In the genomic region with DNA sequence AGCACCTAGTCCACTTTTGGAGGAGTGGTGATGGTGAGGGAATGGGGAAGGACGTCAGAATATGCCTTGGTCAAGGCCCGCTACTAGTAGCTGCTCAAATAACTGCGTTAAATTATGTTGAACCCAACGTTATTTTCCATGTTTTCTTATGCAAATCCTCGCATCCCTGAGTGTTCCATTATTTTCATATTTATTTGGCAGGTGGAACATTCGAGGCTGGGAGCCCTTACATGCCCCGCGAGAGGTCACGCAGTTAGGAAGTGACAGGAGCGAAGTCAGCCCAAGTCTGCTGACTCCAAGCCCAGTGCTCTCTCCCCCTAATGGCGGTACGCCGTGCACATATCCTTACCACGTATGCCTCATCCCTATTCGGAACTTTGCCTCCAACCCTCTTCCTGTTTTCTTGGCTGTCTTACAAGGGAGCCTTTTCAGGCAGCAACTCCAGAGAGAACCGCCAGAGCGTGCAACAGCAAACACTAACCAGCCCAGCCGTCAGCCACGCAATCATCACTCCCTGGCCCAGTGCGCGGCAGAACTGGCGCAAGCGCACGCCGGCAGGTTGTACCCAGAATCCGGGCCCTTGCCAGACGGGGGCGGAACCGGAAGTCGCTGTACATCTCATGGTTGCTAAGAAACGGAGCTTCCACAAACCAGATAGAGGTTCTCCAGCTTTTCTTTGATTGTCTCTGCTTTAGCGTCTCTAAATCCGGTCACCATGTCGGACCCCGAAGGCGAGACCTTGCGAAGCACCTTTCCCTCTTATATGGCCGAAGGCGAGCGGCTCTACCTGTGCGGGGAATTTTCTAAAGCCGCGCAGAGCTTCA, we compare ENCODE assay signal across 8 cellular contexts. TPM values are rescaled to one million over a fixed set of nuclear protein-coding genes. Genes with fewer than 3 reads are reported as not detected.
A peak's percentile ranks its signal among the peaks of the same experiment; 100 is the strongest.
DNase-seq lines count a peak whose midpoint lies in the region; ATAC-seq and TF ChIP-seq lines count a peak whose summit lies in the region.

A gene with protein sequence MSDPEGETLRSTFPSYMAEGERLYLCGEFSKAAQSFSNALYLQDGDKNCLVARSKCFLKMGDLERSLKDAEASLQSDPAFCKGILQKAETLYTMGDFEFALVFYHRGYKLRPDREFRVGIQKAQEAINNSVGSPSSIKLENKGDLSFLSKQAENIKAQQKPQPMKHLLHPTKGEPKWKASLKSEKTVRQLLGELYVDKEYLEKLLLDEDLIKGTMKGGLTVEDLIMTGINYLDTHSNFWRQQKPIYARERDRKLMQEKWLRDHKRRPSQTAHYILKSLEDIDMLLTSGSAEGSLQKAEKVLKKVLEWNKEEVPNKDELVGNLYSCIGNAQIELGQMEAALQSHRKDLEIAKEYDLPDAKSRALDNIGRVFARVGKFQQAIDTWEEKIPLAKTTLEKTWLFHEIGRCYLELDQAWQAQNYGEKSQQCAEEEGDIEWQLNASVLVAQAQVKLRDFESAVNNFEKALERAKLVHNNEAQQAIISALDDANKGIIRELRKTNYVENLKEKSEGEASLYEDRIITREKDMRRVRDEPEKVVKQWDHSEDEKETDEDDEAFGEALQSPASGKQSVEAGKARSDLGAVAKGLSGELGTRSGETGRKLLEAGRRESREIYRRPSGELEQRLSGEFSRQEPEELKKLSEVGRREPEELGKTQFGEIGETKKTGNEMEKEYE (plus strand): TSS at position 609 of the 824 bp plus-strand sequence. CDS start 107 bp downstream, at position 716.

- H3K27ac ChIP-seq in PC-3 (ENCODE audit: low read length) (peak within 1 kb of the TSS; percentile 62), muscle layer of colon (ENCODE audit: low read depth, low read length) (peak within 1 kb of the TSS; percentile 76)

- intact Hi-C loops in PC-3 (cut with micrococcal nuclease), result no loop called here

- no peaks in the 10 kb centered on the region for H3K27me3 ChIP-seq in PC-3 (ENCODE audit: low read length)
- no peaks in the 10 kb centered on the region for H3K27me3 ChIP-seq in muscle layer of colon (ENCODE audit: control insufficient read depth in 1 of 2, insufficient read depth in 2 of 2, low read length in 2 of 2)

- H3K4me1 Mint-ChIP-seq in activated T-cell treated with anti-CD3 and anti-CD28 coated beads, Interleukin-2, amount 50 U/mL, for 24 hours (ENCODE audit: low read depth), result peaks cover 23% of the 10 kb centered on the region

- CTCF ChIA-PET in PC-3 (lab: Charles Lee), result interaction anchor here (0.6 to 0.9 kb wide), 5 partner anchors 30 to 1909 kb away, joined by 3 to 13 read pairs (median 4); no protein-coding TSS in a partner anchor

- peak within 1 kb of the TSS; percentile 94 for H3K4me3 Mint-ChIP-seq in activated T-cell treated with anti-CD3 and anti-CD28 coated beads, Interleukin-2, amount 50 U/mL, for 24 hours

- TSS peak; percentile 96 for BruUV-seq in PC-3 (replicated peaks; lab: Mats Ljungman, UMichigan)

- H4K20me1 ChIP-seq in PC-3 (ENCODE audit: low read length), result no peaks in the 10 kb centered on the region

- TF ChIP-seq CTCF in PC-3 (conservative IDR thresholded peaks at IDR 0.05; ENCODE audit: low read depth, low read length), result peak; percentile 47

- DNase-seq in DMS53 (lab: John Stamatoyannopoulos, UW) (peak; percentile 97), PC-3 (peak; percentile 92)
- DNase-seq in Jurkat, Clone E6-1 (ENCODE audit: low read depth, low spot score), result peak; percentile 94
- DNase-seq in activated T-cell treated with anti-CD3 and anti-CD28 coated beads, Interleukin-2, amount 50 U/mL, for 24 hours, result peak; percentile 95
- DNase-seq in stimulated activated CD8-positive, alpha-beta memory T cell treated with anti-CD3 and anti-CD28 coated beads, Interleukin-7, amount 100 ng/mL, for 1 hour (ENCODE audit: low read depth in 2 of 2), result peak; percentile 86 to 92

- POLR2A ChIA-PET in PC-3 (lab: Charles Lee; ENCODE audit: unreplicated experiment), result interaction anchor here (0.6 kb wide), 2 partner anchors 40 to 867 kb away, joined by 3 to 5 read pairs; no protein-coding TSS in a partner anchor

- H3K9me3 ChIP-seq in PC-3 (ENCODE audit: low read length) (no peaks in the 10 kb centered on the region), muscle layer of colon (ENCODE audit: low read length) (no peaks in the 10 kb centered on the region)

- H3K4me1 ChIP-seq in PC-3 (ENCODE audit: insufficient read depth, low read length), result 0 out of 2 replicates have a peak, but pooled peaks cover 6% of the 10 kb centered on the region
- peaks cover 12% of the 10 kb centered on the region for H3K4me1 ChIP-seq in muscle layer of colon (ENCODE audit: insufficient read depth, low read length)

- H3K4me2 ChIP-seq in PC-3 (ENCODE audit: low read length), result peak within 1 kb of the TSS; percentile 84

- peak within 1 kb of the TSS; percentile 46 for H3K9ac ChIP-seq in PC-3 (ENCODE audit: low read length)
- peak within 1 kb of the TSS; percentile 92 for H3K9ac ChIP-seq in muscle layer of colon (ENCODE audit: low read length)

- H3K36me3 Mint-ChIP-seq in activated T-cell treated with anti-CD3 and anti-CD28 coated beads, Interleukin-2, amount 50 U/mL, for 24 hours (ENCODE audit: low read depth), result peaks cover 8% of the 10 kb centered on the region

- ATAC-seq in GM21619 (IDR thresholded peaks at IDR 0.05; ENCODE audit: unreplicated experiment) (peak; percentile 96), PC-3 (peak; percentile 98), esophagus mucosa (peak; percentile 98)

- H2AFZ ChIP-seq in PC-3 (ENCODE audit: low read length), result peak within 1 kb of the TSS; percentile 79

- no peaks in the 10 kb centered on the region for H3F3A ChIP-seq in PC-3 (ENCODE audit: low read length, unreplicated experiment)

- peak within 1 kb of the TSS; percentile 87 for H3K4me3 ChIP-seq in Jurkat, Clone E6-1 (ENCODE audit: low read length)
- H3K4me3 ChIP-seq in PC-3 (ENCODE audit: low read length) (peak within 1 kb of the TSS; percentile 65), muscle layer of colon (ENCODE audit: low read depth in 1 of 2, low read length in 2 of 2) (peak within 1 kb of the TSS; percentile 41 to 92)

- H3K9me2 ChIP-seq in PC-3 (replicated peaks; ENCODE audit: low read length), result no peaks in the 10 kb centered on the region

- H3K27ac Mint-ChIP-seq in activated T-cell treated with anti-CD3 and anti-CD28 coated beads, Interleukin-2, amount 50 U/mL, for 24 hours, result peak within 1 kb of the TSS; percentile 97

- H3K36me3 ChIP-seq in PC-3 (ENCODE audit: low read depth, low read length) (no peaks in the 10 kb centered on the region), muscle layer of colon (ENCODE audit: insufficient read depth, low read length) (peaks cover 1% of the 10 kb centered on the region)

- no peaks in the 10 kb centered on the region for H3K79me2 ChIP-seq in PC-3 (ENCODE audit: low read length)

- H3K9me3 Mint-ChIP-seq in activated T-cell treated with anti-CD3 and anti-CD28 coated beads, Interleukin-2, amount 50 U/mL, for 24 hours, result no peaks in the 10 kb centered on the region

- no peaks in the 10 kb centered on the region for H3K27me3 Mint-ChIP-seq in activated T-cell treated with anti-CD3 and anti-CD28 coated beads, Interleukin-2, amount 50 U/mL, for 24 hours

RNA-seq across cellular contexts. Expression of the gene that starts here (rescaled TPM):
- 1.5 TPM for polyA plus RNA-seq in Jurkat, Clone E6-1 (2012; ENCODE audit: insufficient read depth, insufficient read length)
- total RNA-seq in PC-3 (2014; rRNA removed) (0.15 and 0.98 TPM in 2 replicates), esophagus mucosa (not detected)

Comparison
In these comparisons a context has a peak if more than half of its experiments do, and no peak if none do; other contexts are left out.
1. Peak in every context shown above with its lines: DNase-seq, ATAC-seq, H3K4me3 ChIP-seq and H3K27ac ChIP-seq.
2. Peak in DNase-seq, ATAC-seq, H3K4me3 ChIP-seq, H3K27ac ChIP-seq, H3K9ac ChIP-seq and H3K4me2 ChIP-seq in PC-3; RNA of the gene not detected or under 1 TPM.
3. Peak in ATAC-seq in esophagus mucosa; RNA of the gene not detected or under 1 TPM.